In genomic region chr1:87501738-87502137, GRCh38 we compare ENCODE assay signal across 26 cellular contexts.
DNase-seq lines count a peak whose midpoint lies in the region; ATAC-seq, FAIRE-seq and TF ChIP-seq lines count a peak whose summit lies in the region.
"Had no signal": no experiment of that assay in that cellular context is flagged by ENCODE, and none has a peak within 500 bp of the region (broad histone marks: within the 10 kb centered on the region; RNA-seq: fewer than 3 reads in every experiment).

No MANE protein-coding gene starts in this region.

- H3K4me2 ChIP-seq in osteoblast (ENCODE audit: insufficient read depth, low read length): no peak overlapping the region
- H3K4me2 ChIP-seq: BLaER1 treated with 17β-estradiol and CSF1 and Interleukin-3, amounts not matched to agents 10 nM and 100 nM had no signal

- H3K27ac ChIP-seq in RWPE2 (ENCODE audit: poor library complexity, severe bottlenecking) (no peak overlapping the region), osteoblast (ENCODE audit: low read depth, low read length) (no peak overlapping the region)
- H3K27ac ChIP-seq: BLaER1 treated with 17β-estradiol and CSF1 and Interleukin-3, amounts not matched to agents 10 nM and 100 nM; heart right ventricle; transverse colon had no signal

- H3K79me2 ChIP-seq in osteoblast (ENCODE audit: insufficient read depth, low read length): no peaks in the 10 kb centered on the region

- no peak for ATAC-seq in RWPE2 (ENCODE audit: low read depth)
- no peak for ATAC-seq in GM21515 (IDR thresholded peaks at IDR 0.05; ENCODE audit: unreplicated experiment)
- ATAC-seq: activated T-cell treated with anti-CD3 and anti-CD28 coated beads, Interleukin-2, amount 50 U/mL, for 72 hours; effector memory CD8-positive, alpha-beta T cell; heart right ventricle; natural killer cell; sciatic nerve had no signal

- H3K9me3 ChIP-seq in RWPE2 (ENCODE audit: severe bottlenecking): no peaks in the 10 kb centered on the region
- H3K9me3 ChIP-seq in osteoblast (ENCODE audit: low read depth, low read length): no peaks in the 10 kb centered on the region
- H3K9me3 ChIP-seq: heart right ventricle, transverse colon had no signal

- no peak overlapping the region for H2AFZ ChIP-seq in osteoblast (ENCODE audit: low read length)

- no peaks in the 10 kb centered on the region for H4K20me1 ChIP-seq in osteoblast (ENCODE audit: insufficient read depth, low read length)
- H4K20me1 ChIP-seq: BLaER1 treated with 17β-estradiol and CSF1 and Interleukin-3, amounts not matched to agents 10 nM and 100 nM had no signal

- H3K27me3 ChIP-seq in RWPE2 (ENCODE audit: insufficient read depth, poor library complexity, severe bottlenecking): no peaks in the 10 kb centered on the region
- H3K27me3 ChIP-seq in osteoblast (ENCODE audit: insufficient read depth, low read length): no peaks in the 10 kb centered on the region
- H3K27me3 ChIP-seq: BLaER1 treated with 17β-estradiol and CSF1 and Interleukin-3, amounts not matched to agents 10 nM and 100 nM; heart right ventricle; transverse colon had no signal

- H3K36me3 ChIP-seq in RWPE2 (ENCODE audit: low read depth): no peaks in the 10 kb centered on the region
- no peaks in the 10 kb centered on the region for H3K36me3 ChIP-seq in osteoblast (ENCODE audit: insufficient read depth, low read length)
- H3K36me3 ChIP-seq: BLaER1 treated with 17β-estradiol and CSF1 and Interleukin-3, amounts not matched to agents 10 nM and 100 nM; heart right ventricle; transverse colon had no signal

- no peaks in the 10 kb centered on the region for H3K4me1 ChIP-seq in RWPE2 (ENCODE audit: insufficient read depth, poor library complexity, severe bottlenecking)
- no peaks in the 10 kb centered on the region for H3K4me1 ChIP-seq in osteoblast (ENCODE audit: insufficient read depth, low read length)
- H3K4me1 ChIP-seq: heart right ventricle, transverse colon had no signal

- H3K4me3 ChIP-seq in RWPE2 (ENCODE audit: severe bottlenecking) (no peak overlapping the region), osteoblast (ENCODE audit: insufficient read depth, low read length) (no peak overlapping the region)
- H3K4me3 ChIP-seq: BLaER1 treated with 17β-estradiol and CSF1 and Interleukin-3, amounts not matched to agents 10 nM and 100 nM; heart right ventricle; transverse colon had no signal

- no peak for FAIRE-seq in GM12891 (lab: Jason Lieb, UNC)
- FAIRE-seq: colon had no signal

- TF ChIP-seq CTCF in RWPE2 (IDR thresholded peaks at IDR 0.05; ENCODE audit: poor library complexity, severe bottlenecking) (peak; percentile 28), osteoblast (IDR thresholded peaks at IDR 0.05; ENCODE audit: extremely low read depth, low read depth, low read length) (peak; percentile 30)

- TF ChIP-seq POLR2A in GM12891 (IDR thresholded peaks at IDR 0.05; ENCODE audit: low read depth, low read length): no peak

- DNase-seq in NCI-H510A treated with DMSO at 0.1 percent for 48 hours (lab: John Stamatoyannopoulos, UW): peak; percentile 29
- DNase-seq in NCI-H510A (lab: John Stamatoyannopoulos, UW): no peak
- DNase-seq in RWPE2 (ENCODE audit: low spot score): no peak
- DNase-seq in dermis blood vessel endothelial cell: peak; percentile 1
- DNase-seq in osteoblast (ENCODE audit: insufficient read length, low spot score, missing footprints): no peak
- DNase-seq in GM12891 (ENCODE audit: insufficient read length, low spot score): no peak
- no peak for DNase-seq in cerebellar cortex (ENCODE audit: low spot score)
- DNase-seq: activated CD4-positive, alpha-beta T cell treated with anti-CD3 and anti-CD28 coated beads for 48 hours; activated naive CD4-positive, alpha-beta T cell treated with anti-CD3 and anti-CD28 coated beads, Interleukin-2, amount 50 U/mL, for 16 hours; activated T-cell treated with anti-CD3 and anti-CD28 coated beads, Interleukin-2, amount 50 U/mL, for 72 hours; anterior cingulate cortex; Calu3; effector memory CD8-positive, alpha-beta T cell; H7; heart right ventricle; KBM-7; midbrain; natural killer cell; NCI-H774; SHP77; stimulated activated CD4-positive, alpha-beta T cell treated with anti-CD3 and anti-CD28 coated beads, Interleukin-15, amount 100 ng/mL, for 24 hours; transverse colon had no signal

TF ChIP-seq in GM12891, 5 proteins besides CTCF, POLR2A, EP300 and RAD21:
- no peak for TF ChIP-seq PAX5 (IDR thresholded peaks at IDR 0.05; ENCODE audit: insufficient read depth, low read length, severe bottlenecking)
- TF ChIP-seq POU2F2 (IDR thresholded peaks at IDR 0.05; ENCODE audit: low read depth, low read length): no peak
- TF ChIP-seq POLR2AphosphoS5 (IDR thresholded peaks at IDR 0.05; ENCODE audit: low read depth, low read length): no peak

Comparison
In these comparisons a context has a peak if more than half of its experiments do, and no peak if none do; other contexts are left out.
1. DNase-seq: peak in NCI-H510A treated with DMSO at 0.1 percent for 48 hours (single experiment) and dermis blood vessel endothelial cell (single experiment); none in NCI-H510A (single experiment), RWPE2 (single experiment), osteoblast (single experiment), GM12891 (single experiment) and cerebellar cortex (single experiment).